1 cellular context compared by ENCODE assay signal in genomic region chr3:61876797-61877196, GRCh38.
TF ChIP-seq lines count a peak whose summit lies in the region.

No MANE protein-coding gene starts in this region.

TF ChIP-seq in liver, 16 proteins besides CTCF, POLR2A, EP300 and RAD21 (continued from another document):
- TF ChIP-seq, protein P1, sequence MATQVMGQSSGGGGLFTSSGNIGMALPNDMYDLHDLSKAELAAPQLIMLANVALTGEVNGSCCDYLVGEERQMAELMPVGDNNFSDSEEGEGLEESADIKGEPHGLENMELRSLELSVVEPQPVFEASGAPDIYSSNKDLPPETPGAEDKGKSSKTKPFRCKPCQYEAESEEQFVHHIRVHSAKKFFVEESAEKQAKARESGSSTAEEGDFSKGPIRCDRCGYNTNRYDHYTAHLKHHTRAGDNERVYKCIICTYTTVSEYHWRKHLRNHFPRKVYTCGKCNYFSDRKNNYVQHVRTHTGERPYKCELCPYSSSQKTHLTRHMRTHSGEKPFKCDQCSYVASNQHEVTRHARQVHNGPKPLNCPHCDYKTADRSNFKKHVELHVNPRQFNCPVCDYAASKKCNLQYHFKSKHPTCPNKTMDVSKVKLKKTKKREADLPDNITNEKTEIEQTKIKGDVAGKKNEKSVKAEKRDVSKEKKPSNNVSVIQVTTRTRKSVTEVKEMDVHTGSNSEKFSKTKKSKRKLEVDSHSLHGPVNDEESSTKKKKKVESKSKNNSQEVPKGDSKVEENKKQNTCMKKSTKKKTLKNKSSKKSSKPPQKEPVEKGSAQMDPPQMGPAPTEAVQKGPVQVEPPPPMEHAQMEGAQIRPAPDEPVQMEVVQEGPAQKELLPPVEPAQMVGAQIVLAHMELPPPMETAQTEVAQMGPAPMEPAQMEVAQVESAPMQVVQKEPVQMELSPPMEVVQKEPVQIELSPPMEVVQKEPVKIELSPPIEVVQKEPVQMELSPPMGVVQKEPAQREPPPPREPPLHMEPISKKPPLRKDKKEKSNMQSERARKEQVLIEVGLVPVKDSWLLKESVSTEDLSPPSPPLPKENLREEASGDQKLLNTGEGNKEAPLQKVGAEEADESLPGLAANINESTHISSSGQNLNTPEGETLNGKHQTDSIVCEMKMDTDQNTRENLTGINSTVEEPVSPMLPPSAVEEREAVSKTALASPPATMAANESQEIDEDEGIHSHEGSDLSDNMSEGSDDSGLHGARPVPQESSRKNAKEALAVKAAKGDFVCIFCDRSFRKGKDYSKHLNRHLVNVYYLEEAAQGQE (IDR thresholded peaks at IDR 0.05): no peak
- TF ChIP-seq FOXA1 (IDR thresholded peaks at IDR 0.05) (no peak), FOXA2 (IDR thresholded peaks at IDR 0.05) (no peak), SP1 (IDR thresholded peaks at IDR 0.05) (no peak), HNF4A (conservative IDR thresholded peaks at IDR 0.05) (no peak), TAF1 (conservative IDR thresholded peaks at IDR 0.05) (no peak)
- TF ChIP-seq, protein P2, sequence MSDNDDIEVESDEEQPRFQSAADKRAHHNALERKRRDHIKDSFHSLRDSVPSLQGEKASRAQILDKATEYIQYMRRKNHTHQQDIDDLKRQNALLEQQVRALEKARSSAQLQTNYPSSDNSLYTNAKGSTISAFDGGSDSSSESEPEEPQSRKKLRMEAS (IDR thresholded peaks at IDR 0.05): no peak
